In the genomic region with DNA sequence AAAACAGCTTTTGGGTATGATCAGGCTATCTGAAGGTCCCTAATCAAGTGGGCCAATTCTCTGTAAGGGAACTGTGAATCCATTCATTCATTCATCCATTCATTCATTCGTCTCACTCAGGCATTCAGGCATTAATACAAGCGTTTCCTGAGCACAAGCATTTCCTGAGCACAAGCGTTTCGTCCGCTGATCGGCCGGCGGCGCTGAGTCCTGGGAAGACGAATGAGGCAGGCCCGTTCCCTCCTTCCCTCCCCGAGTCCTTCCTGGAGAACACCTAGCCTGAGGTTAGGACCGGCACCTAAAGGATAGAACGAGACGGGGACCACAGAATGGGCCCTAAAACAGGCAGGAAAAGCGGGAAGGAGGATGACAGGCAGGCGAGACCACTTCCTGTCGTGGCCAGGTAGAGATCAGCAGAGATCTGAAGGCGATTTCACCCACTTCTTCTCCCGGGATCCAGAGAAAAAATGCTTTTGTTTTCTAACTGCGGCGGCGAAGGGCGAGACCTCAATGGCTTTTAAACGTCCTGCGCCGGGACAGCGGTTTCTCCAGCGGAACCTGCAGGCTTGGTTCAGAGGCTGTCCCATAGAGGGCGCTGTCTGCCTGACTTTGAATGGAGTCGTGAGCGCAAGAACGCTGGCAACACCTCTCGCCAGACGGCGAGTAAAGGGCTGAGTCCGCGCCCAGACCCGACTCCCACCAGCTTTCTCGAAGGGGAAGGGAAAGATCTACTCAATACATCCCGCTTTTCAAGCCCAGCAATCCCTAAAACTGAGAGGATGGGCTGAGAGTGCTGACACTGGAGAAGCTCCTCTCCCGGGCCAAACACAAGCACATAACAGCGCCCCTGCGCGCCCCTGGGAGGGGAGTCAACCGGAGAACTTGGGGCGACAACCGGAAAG, we compare ENCODE assay signal across 8 cellular contexts. TPM values are rescaled to one million over a fixed set of nuclear protein-coding genes. Genes with fewer than 3 reads are reported as not detected.
DNase-seq lines count a peak whose midpoint lies in the region; ATAC-seq and TF ChIP-seq lines count a peak whose summit lies in the region.

No MANE protein-coding gene starts in this region.

- H3K27me3 Mint-ChIP-seq in activated T-cell treated with anti-CD3 and anti-CD28 coated beads, Interleukin-2, amount 50 U/mL, for 24 hours, result peaks cover 91% of the 10 kb centered on the region
- H3K27me3 Mint-ChIP-seq in natural killer cell treated with Interleukin-12 subunit alpha and Interleukin-12 subunit beta and Interleukin-15 and Interleukin-18, amount 100 ng/mL, for 72 hours, result peaks cover 44 to 67% of the 10 kb centered on the region in 2 donors

- DNase-seq in activated T-cell treated with anti-CD3 and anti-CD28 coated beads, Interleukin-2, amount 50 U/mL, for 24 hours, result peak; percentile 90
- peak; percentile 82 for DNase-seq in fibroblast of mammary gland (ENCODE audit: low read depth)
- DNase-seq in natural killer cell treated with Interleukin-12 subunit alpha and Interleukin-12 subunit beta and Interleukin-15 and Interleukin-18, amount 100 ng/mL, for 72 hours (ENCODE audit: low spot score), result peak; percentile 88
- peak; percentile 83 to 93 for DNase-seq in stimulated activated effector memory CD8-positive, alpha-beta T cell treated with anti-CD3 and anti-CD28 coated beads, Interleukin-12 subunit alpha, Interleukin-12 subunit beta, amount 100 ng/mL, for 72 hours (ENCODE audit: low spot score in 2 of 2)

- H3K4me3 ChIP-seq in GM08714 (ENCODE audit: low read length) (peak overlapping the region; percentile 3; the same call in 1 of the 2 replicates), OCI-LY1 (ENCODE audit: low read depth, low read length, poor library complexity, severe bottlenecking) (peak overlapping the region; percentile 34), fibroblast of mammary gland (ENCODE audit: control insufficient read depth, low read depth, low read length) (peak overlapping the region; percentile 20)

- no peak overlapping the region for H2AFZ ChIP-seq in OCI-LY1 (ENCODE audit: low read length)

- ATAC-seq in HG03354 (IDR thresholded peaks at IDR 0.05; ENCODE audit: poor library complexity, severe bottlenecking, unreplicated experiment), result peak; percentile 60
- peak; percentile 72 to 76 for ATAC-seq in natural killer cell treated with Interleukin-12 subunit alpha and Interleukin-12 subunit beta and Interleukin-15 and Interleukin-18, amount 100 ng/mL, for 72 hours
- peak; percentile 74 for ATAC-seq in stimulated activated effector memory CD8-positive, alpha-beta T cell treated with anti-CD3 and anti-CD28 coated beads, Interleukin-12 subunit alpha, Interleukin-12 subunit beta, amount 100 ng/mL, for 72 hours
- no peak for ATAC-seq in HG03097 (IDR thresholded peaks at IDR 0.05; ENCODE audit: low FRiP score, unreplicated experiment)

- no peaks in the 10 kb centered on the region for H3K9me3 ChIP-seq in OCI-LY1 (ENCODE audit: low read length)

- no peaks in the 10 kb centered on the region; the same call in 1 of the 2 replicates for H3K27me3 ChIP-seq in OCI-LY1 (ENCODE audit: insufficient read depth, low read length)

- no peaks in the 10 kb centered on the region for H3K79me2 ChIP-seq in OCI-LY1 (ENCODE audit: insufficient read depth, low read length)

- peak overlapping the region; percentile 60 for H3K4me3 Mint-ChIP-seq in activated T-cell treated with anti-CD3 and anti-CD28 coated beads, Interleukin-2, amount 50 U/mL, for 24 hours
- H3K4me3 Mint-ChIP-seq in natural killer cell treated with Interleukin-12 subunit alpha and Interleukin-12 subunit beta and Interleukin-15 and Interleukin-18, amount 100 ng/mL, for 72 hours, result peak overlapping the region; percentile 70
- peak overlapping the region; percentile 79 for H3K4me3 Mint-ChIP-seq in stimulated activated effector memory CD8-positive, alpha-beta T cell treated with anti-CD3 and anti-CD28 coated beads, Interleukin-12 subunit alpha, Interleukin-12 subunit beta, amount 100 ng/mL, for 72 hours

- TF ChIP-seq CTCF in OCI-LY1 (IDR thresholded peaks at IDR 0.05; ENCODE audit: low read length) (peak; percentile 91), fibroblast of mammary gland (conservative IDR thresholded peaks at IDR 0.05; ENCODE audit: control insufficient read depth, insufficient read depth, low read depth, low read length) (peak; percentile 81)

- no peaks in the 10 kb centered on the region for H4K20me1 ChIP-seq in OCI-LY1 (ENCODE audit: insufficient read depth, low read length)

- peak overlapping the region; percentile 66 for H3K27ac Mint-ChIP-seq in activated T-cell treated with anti-CD3 and anti-CD28 coated beads, Interleukin-2, amount 50 U/mL, for 24 hours
- no peak overlapping the region for H3K27ac Mint-ChIP-seq in natural killer cell treated with Interleukin-12 subunit alpha and Interleukin-12 subunit beta and Interleukin-15 and Interleukin-18, amount 100 ng/mL, for 72 hours
- no peak overlapping the region for H3K27ac Mint-ChIP-seq in stimulated activated effector memory CD8-positive, alpha-beta T cell treated with anti-CD3 and anti-CD28 coated beads, Interleukin-12 subunit alpha, Interleukin-12 subunit beta, amount 100 ng/mL, for 72 hours

- H3K4me1 Mint-ChIP-seq in activated T-cell treated with anti-CD3 and anti-CD28 coated beads, Interleukin-2, amount 50 U/mL, for 24 hours (ENCODE audit: low read depth), result peaks cover 35% of the 10 kb centered on the region
- peaks cover 19 to 21% of the 10 kb centered on the region in 2 donors for H3K4me1 Mint-ChIP-seq in natural killer cell treated with Interleukin-12 subunit alpha and Interleukin-12 subunit beta and Interleukin-15 and Interleukin-18, amount 100 ng/mL, for 72 hours (ENCODE audit: low read depth in 2 of 2)
- peaks cover 28% of the 10 kb centered on the region for H3K4me1 Mint-ChIP-seq in stimulated activated effector memory CD8-positive, alpha-beta T cell treated with anti-CD3 and anti-CD28 coated beads, Interleukin-12 subunit alpha, Interleukin-12 subunit beta, amount 100 ng/mL, for 72 hours

- no peaks in the 10 kb centered on the region for H3K36me3 ChIP-seq in OCI-LY1 (ENCODE audit: insufficient read depth, low read length)

- H3K9me2 ChIP-seq in OCI-LY1 (ENCODE audit: low read depth, low read length), result no peaks in the 10 kb centered on the region

- peaks cover 10% of the 10 kb centered on the region for H3K4me1 ChIP-seq in OCI-LY1 (ENCODE audit: insufficient read depth, low read length, severe bottlenecking)

- H3K4me2 ChIP-seq in OCI-LY1 (ENCODE audit: low read length), result peak overlapping the region; percentile 21; the same call in 1 of the 2 replicates

- no peaks in the 10 kb centered on the region for H3K9me3 Mint-ChIP-seq in activated T-cell treated with anti-CD3 and anti-CD28 coated beads, Interleukin-2, amount 50 U/mL, for 24 hours
- no peaks in the 10 kb centered on the region for H3K9me3 Mint-ChIP-seq in natural killer cell treated with Interleukin-12 subunit alpha and Interleukin-12 subunit beta and Interleukin-15 and Interleukin-18, amount 100 ng/mL, for 72 hours
- no peaks in the 10 kb centered on the region for H3K9me3 Mint-ChIP-seq in stimulated activated effector memory CD8-positive, alpha-beta T cell treated with anti-CD3 and anti-CD28 coated beads, Interleukin-12 subunit alpha, Interleukin-12 subunit beta, amount 100 ng/mL, for 72 hours

- no peaks in the 10 kb centered on the region for H3K36me3 Mint-ChIP-seq in activated T-cell treated with anti-CD3 and anti-CD28 coated beads, Interleukin-2, amount 50 U/mL, for 24 hours (ENCODE audit: low read depth)
- no peaks in the 10 kb centered on the region for H3K36me3 Mint-ChIP-seq in natural killer cell treated with Interleukin-12 subunit alpha and Interleukin-12 subunit beta and Interleukin-15 and Interleukin-18, amount 100 ng/mL, for 72 hours
- H3K36me3 Mint-ChIP-seq in stimulated activated effector memory CD8-positive, alpha-beta T cell treated with anti-CD3 and anti-CD28 coated beads, Interleukin-12 subunit alpha, Interleukin-12 subunit beta, amount 100 ng/mL, for 72 hours, result peaks cover 20% of the 10 kb centered on the region

- no peak overlapping the region for H3K9ac ChIP-seq in OCI-LY1 (ENCODE audit: low read length)

- H3F3A ChIP-seq in OCI-LY1 (ENCODE audit: insufficient read depth, low read length), result no peaks in the 10 kb centered on the region

- H3K27ac ChIP-seq in OCI-LY1 (ENCODE audit: low read depth, low read length, poor library complexity, severe bottlenecking), result no peak overlapping the region

RNA-seq across cellular contexts. Expression of gene HMX3, which starts 2.9 kb away (rescaled TPM):
- total RNA-seq in natural killer cell treated with Interleukin-12 subunit alpha and Interleukin-12 subunit beta and Interleukin-15 and Interleukin-18, amount 100 ng/mL, for 72 hours, result not detected

RNA-seq across cellular contexts. Expression of gene HMX2, which starts 15.1 kb away (rescaled TPM):
- total RNA-seq in natural killer cell treated with Interleukin-12 subunit alpha and Interleukin-12 subunit beta and Interleukin-15 and Interleukin-18, amount 100 ng/mL, for 72 hours, result not detected

RNA-seq across cellular contexts. Expression of gene BUB3, which starts 21.4 kb away (rescaled TPM):
- total RNA-seq in natural killer cell treated with Interleukin-12 subunit alpha and Interleukin-12 subunit beta and Interleukin-15 and Interleukin-18, amount 100 ng/mL, for 72 hours, result 100 to 1,000 TPM; 163 to 226 TPM
